ENCODE assay signal across 8 cellular contexts in genomic region chr20:34110025-34111013, GRCh38. TPM values are rescaled to one million over a fixed set of nuclear protein-coding genes. Genes with fewer than 3 reads are reported as not detected.
DNase-seq lines count a peak whose midpoint lies in the region; ATAC-seq and TF ChIP-seq lines count a peak whose summit lies in the region.

No MANE protein-coding gene starts in this region.

- no peaks in the 10 kb centered on the region for H3K36me3 ChIP-seq in hepatocyte (replicated peaks; ENCODE audit: insufficient read depth, low read depth)

- intact Hi-C loops in activated CD4-positive, alpha-beta memory T cell treated with anti-CD3 and anti-CD28 coated beads for 36 hours (cut with micrococcal nuclease): loop anchor here (1.0 to 10.0 kb wide), 4 partner anchors 8 to 423 kb away; partner anchors contain the start of genes AHCY and E2F1

- no peaks in the 10 kb centered on the region for H3K27me3 Mint-ChIP-seq in activated CD4-positive, alpha-beta memory T cell treated with anti-CD3 and anti-CD28 coated beads for 36 hours
- no peaks in the 10 kb centered on the region for H3K27me3 Mint-ChIP-seq in stimulated activated memory B cell treated with anti-CD40 and anti-IgM and Interleukin-4, amounts not matched to agents 10 μg/mL and 1 μg/mL and 100 μg/mL, for 72 hours

- H3K27ac Mint-ChIP-seq in activated CD4-positive, alpha-beta memory T cell treated with anti-CD3 and anti-CD28 coated beads for 36 hours: peak overlapping the region; percentile 98
- H3K27ac Mint-ChIP-seq in stimulated activated memory B cell treated with anti-CD40 and anti-IgM and Interleukin-4, amounts not matched to agents 10 μg/mL and 1 μg/mL and 100 μg/mL, for 72 hours: peak overlapping the region; percentile 92

- peak; percentile 20 for TF ChIP-seq CTCF in hepatocyte (IDR thresholded peaks at IDR 0.05; ENCODE audit: poor library complexity)

- H3K9me3 ChIP-seq in hepatocyte (ENCODE audit: low read depth): no peaks in the 10 kb centered on the region

- H3K36me3 Mint-ChIP-seq in activated CD4-positive, alpha-beta memory T cell treated with anti-CD3 and anti-CD28 coated beads for 36 hours: peaks cover 46% of the 10 kb centered on the region
- peaks cover 21% of the 10 kb centered on the region for H3K36me3 Mint-ChIP-seq in stimulated activated memory B cell treated with anti-CD40 and anti-IgM and Interleukin-4, amounts not matched to agents 10 μg/mL and 1 μg/mL and 100 μg/mL, for 72 hours

- H3K27ac ChIP-seq in hepatocyte: peak overlapping the region; percentile 95

- peaks cover 65% of the 10 kb centered on the region for H3K79me2 ChIP-seq in hepatocyte

- H3K4me1 ChIP-seq in hepatocyte (ENCODE audit: insufficient read depth): peaks cover 22% of the 10 kb centered on the region

- WGBS in hepatocyte (ENCODE audit: low lambda C conversion rate, missing lambda C conversion rate): 69% methylated on average over 12 of the region's 12 CpGs

- peak overlapping the region; percentile 97 for H3K4me3 Mint-ChIP-seq in activated CD4-positive, alpha-beta memory T cell treated with anti-CD3 and anti-CD28 coated beads for 36 hours
- peak overlapping the region; percentile 90 for H3K4me3 Mint-ChIP-seq in stimulated activated memory B cell treated with anti-CD40 and anti-IgM and Interleukin-4, amounts not matched to agents 10 μg/mL and 1 μg/mL and 100 μg/mL, for 72 hours

- H3K4me3 ChIP-seq in hepatocyte: peak overlapping the region; percentile 60

- POLR2A ChIA-PET in activated CD4-positive, alpha-beta memory T cell treated with anti-CD3 and anti-CD28 coated beads for 36 hours (lab: Charles Lee): interaction anchor here (1.1 to 2.6 kb wide), 4 partner anchors 9 to 447 kb away, joined by 3 to 20 read pairs (median 7); no protein-coding TSS in a partner anchor

- H3K4me1 Mint-ChIP-seq in activated CD4-positive, alpha-beta memory T cell treated with anti-CD3 and anti-CD28 coated beads for 36 hours (ENCODE audit: low read depth): peaks cover 55% of the 10 kb centered on the region
- peaks cover 59% of the 10 kb centered on the region for H3K4me1 Mint-ChIP-seq in stimulated activated memory B cell treated with anti-CD40 and anti-IgM and Interleukin-4, amounts not matched to agents 10 μg/mL and 1 μg/mL and 100 μg/mL, for 72 hours

- CTCF ChIA-PET in activated CD4-positive, alpha-beta memory T cell treated with anti-CD3 and anti-CD28 coated beads for 36 hours (lab: Charles Lee): no interaction called here

- H3K9me2 ChIP-seq in hepatocyte (replicated peaks; ENCODE audit: insufficient read depth): no peaks in the 10 kb centered on the region

- H3K27me3 ChIP-seq in hepatocyte: no peaks in the 10 kb centered on the region

- peaks cover 59% of the 10 kb centered on the region for H4K20me1 ChIP-seq in hepatocyte (ENCODE audit: insufficient read depth, poor library complexity, severe bottlenecking)

- H2AFZ ChIP-seq in hepatocyte: no peak overlapping the region

- peak overlapping the region; percentile 78 for H3K4me2 ChIP-seq in hepatocyte

- DNase-seq in NCI-H82 (lab: John Stamatoyannopoulos, UW) (peak; percentile 22), NCI-H82 treated with DMSO at 0.1 percent for 48 hours (lab: John Stamatoyannopoulos, UW; ENCODE audit: unreplicated experiment) (no peak), hepatocyte (ENCODE audit: low spot score) (no peak), UCSD-AML1 (lab: John Stamatoyannopoulos, UW; ENCODE audit: unreplicated experiment) (no peak), NCI-H2081 (lab: John Stamatoyannopoulos, UW) (no peak)
- no peak for DNase-seq in activated CD4-positive, alpha-beta memory T cell treated with anti-CD3 and anti-CD28 coated beads for 36 hours

- no peak for ATAC-seq in stimulated activated memory B cell treated with anti-CD40 and anti-IgM and Interleukin-4, amounts not matched to agents 10 μg/mL and 1 μg/mL and 100 μg/mL, for 72 hours
- no peak for ATAC-seq in GM18873 (IDR thresholded peaks at IDR 0.05; ENCODE audit: low FRiP score, unreplicated experiment)

- no peaks in the 10 kb centered on the region for H3K9me3 Mint-ChIP-seq in activated CD4-positive, alpha-beta memory T cell treated with anti-CD3 and anti-CD28 coated beads for 36 hours
- H3K9me3 Mint-ChIP-seq in stimulated activated memory B cell treated with anti-CD40 and anti-IgM and Interleukin-4, amounts not matched to agents 10 μg/mL and 1 μg/mL and 100 μg/mL, for 72 hours: no peaks in the 10 kb centered on the region

RNA-seq across cellular contexts. Expression of gene EIF2S2, which starts 1.7 kb away (rescaled TPM):
- 100 to 1,000 TPM; 151 to 155 TPM for total RNA-seq in activated CD4-positive, alpha-beta memory T cell treated with anti-CD3 and anti-CD28 coated beads for 36 hours
- 75.8 and 86.3 TPM in 2 replicates for total RNA-seq in hepatocyte
- polyA plus RNA-seq in hepatocyte: 40.9 and 43.1 TPM in 2 replicates
